In the genomic region with DNA sequence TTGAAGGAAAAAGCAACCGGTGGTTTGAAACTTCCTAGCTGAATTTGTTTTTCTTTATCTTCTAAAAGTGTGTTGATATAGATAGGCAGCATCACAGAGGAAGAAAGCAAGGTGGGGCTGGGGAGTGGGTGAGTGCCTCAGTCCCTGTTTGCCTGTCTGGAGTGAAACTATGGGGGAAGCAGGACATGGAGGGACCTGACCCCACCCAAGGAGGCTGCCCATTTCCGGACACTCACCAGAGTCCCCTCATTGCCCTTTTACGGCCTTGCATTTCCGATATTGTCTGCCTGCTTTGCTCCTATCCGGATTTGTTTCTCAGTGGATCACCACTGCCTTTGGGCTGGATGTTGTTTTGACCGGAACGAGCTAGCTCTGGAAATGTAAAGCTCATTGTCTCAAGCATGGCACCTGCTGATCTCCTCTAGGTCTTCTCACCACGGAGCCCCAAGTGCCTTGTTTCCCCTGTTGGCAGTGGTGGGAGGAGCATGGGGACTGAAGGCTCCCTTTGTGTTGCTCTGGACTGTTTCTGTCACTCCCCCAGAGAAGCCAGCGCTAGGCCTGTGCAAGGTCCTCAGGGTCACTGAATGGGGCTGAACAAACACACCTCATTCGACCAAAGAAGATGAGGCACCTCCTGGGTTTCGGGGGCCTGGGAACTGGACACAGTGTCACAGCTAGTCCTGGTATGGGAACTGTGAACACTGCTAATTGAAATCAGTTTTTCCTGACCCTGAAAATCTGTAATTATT, we compare ENCODE assay signal across 9 cellular contexts. TPM values are rescaled to one million over a fixed set of nuclear protein-coding genes. Genes with fewer than 3 reads are reported as not detected.
A peak's percentile ranks its signal among the peaks of the same experiment; 100 is the strongest.
DNase-seq lines count a peak whose midpoint lies in the region; ATAC-seq lines count a peak whose summit lies in the region.
"Had no signal": no experiment of that assay in that cellular context is flagged by ENCODE, and none has a peak within 500 bp of the region (broad histone marks: within the 10 kb centered on the region; RNA-seq: fewer than 3 reads in every experiment).

No MANE protein-coding gene starts in this region.

- ATAC-seq in sciatic nerve: peak; percentile 22
- ATAC-seq in GM21529 (IDR thresholded peaks at IDR 0.05; ENCODE audit: unreplicated experiment): no peak

- DNase-seq in NCI-H2107 (lab: John Stamatoyannopoulos, UW): peak; percentile 80
- peak in 52 of 56 donors; percentile 9 to 88 (median 63) for DNase-seq in amygdala (lab: John Stamatoyannopoulos, UW)
- DNase-seq in inferior parietal cortex (ENCODE audit: extremely low spot score): peak; percentile 72
- DNase-seq in sciatic nerve (ENCODE audit: low spot score): no peak
- DNase-seq in GM19238 (ENCODE audit: insufficient read length, low spot score): no peak
- no peak for DNase-seq in NCI-H1694 treated with DMSO at 0.1 percent for 48 hours (lab: John Stamatoyannopoulos, UW)
- DNase-seq: activated T-cell treated with anti-CD3 and anti-CD28 coated beads, Interleukin-2, amount 50 U/mL, for 1 hour; Calu3 had no signal

- intact Hi-C loops in sciatic nerve (cut with DNase I): no loop called here

RNA-seq across cellular contexts. Expression of gene CLDN11, which starts 7.0 kb away (rescaled TPM):
- 88.2 TPM for total RNA-seq in sciatic nerve

Comparison
In these comparisons a context has a peak if more than half of its experiments do, and no peak if none do; other contexts are left out.
1. DNase-seq: peak in NCI-H2107 (single experiment), amygdala (52 of 56) and inferior parietal cortex (single experiment); none in sciatic nerve (single experiment), GM19238 (single experiment) and NCI-H1694 treated with DMSO at 0.1 percent for 48 hours (single experiment).